ENCODE assay signal across 8 cellular contexts in genomic region chr7:35725280-35725680, GRCh38. TPM values are rescaled to one million over a fixed set of nuclear protein-coding genes. Genes with fewer than 3 reads are reported as not detected.
A peak's percentile ranks its signal among the peaks of the same experiment; 100 is the strongest.
DNase-seq lines count a peak whose midpoint lies in the region; ATAC-seq, FAIRE-seq and TF ChIP-seq lines count a peak whose summit lies in the region.

No MANE protein-coding gene starts in this region.

- peaks cover 20% of the 10 kb centered on the region for H3K27me3 Mint-ChIP-seq in T-helper 17 cell

- H3K23ac ChIP-seq in H1 (ENCODE audit: insufficient read length), result no peak overlapping the region

- no peak overlapping the region for H3K14ac ChIP-seq in H1 (ENCODE audit: insufficient read length)

- H3K23me2 ChIP-seq in H1 (ENCODE audit: low read depth, low read length), result no peaks in the 10 kb centered on the region

- no peaks in the 10 kb centered on the region for H3K79me2 ChIP-seq in H1 (ENCODE audit: control insufficient read depth in 1 of 2, insufficient read depth in 2 of 2, low read length in 2 of 2)

- H4K5ac ChIP-seq in H1 (ENCODE audit: insufficient read length, low read depth, low read length), result no peak overlapping the region

- no peak overlapping the region for H2AK5ac ChIP-seq in H1 (ENCODE audit: low read depth, low read length)

- H3K9me3 ChIP-seq in T-helper 17 cell (ENCODE audit: control insufficient read depth, low read length, poor library complexity, severe bottlenecking), result no peaks in the 10 kb centered on the region
- H3K9me3 ChIP-seq in H1 (ENCODE audit: insufficient read depth in 2 of 2, low read depth in 1 of 2, low read length in 1 of 2), result no peaks in the 10 kb centered on the region

- ATAC-seq in GM18498 (IDR thresholded peaks at IDR 0.05; ENCODE audit: unreplicated experiment) (peak; percentile 48), HG02623 (IDR thresholded peaks at IDR 0.05; ENCODE audit: unreplicated experiment) (peak; percentile 40), T-helper 17 cell (peak; percentile 81)

- H3K27me3 ChIP-seq in H1 (replicated peaks in 1 of 4; ENCODE audit: control insufficient read depth in 3 of 4, extremely low read depth in 1 of 4, insufficient read depth in 3 of 4, low read length in 3 of 4) (no peaks in the 10 kb centered on the region), H7 (ENCODE audit: control insufficient read depth, insufficient read depth, low read length) (no peaks in the 10 kb centered on the region)

- H3K9ac ChIP-seq in H1 (replicated peaks in 1 of 4; ENCODE audit: extremely low read depth in 1 of 4, low read depth in 3 of 4, low read length in 3 of 4), result no peak overlapping the region

- intact Hi-C loops in posterior cingulate gyrus (cut with DNase I), result no loop called here

- no peak for TF ChIP-seq POLR2A in H1 (IDR thresholded peaks at IDR 0.05; ENCODE audit: control extremely low read depth in 1 of 2, low read depth in 2 of 2, low read length in 2 of 2)

- WGBS in H1 (ENCODE audit: extremely low coverage in 1 of 2, insufficient coverage in 1 of 2, insufficient read length in 1 of 2, insufficient replicate concordance in 2 of 2, low coverage in 1 of 2, low lambda C conversion rate in 2 of 2, missing lambda C conversion rate in 1 of 2), 2 experiments, result 90% methylated on average over 10 of the region's 10 CpGs; no CpG with 5 or more reads in 1 of the 2 experiments

- H4K20me1 ChIP-seq in H1 (replicated peaks in 1 of 2; ENCODE audit: control insufficient read depth in 1 of 2, insufficient read depth in 2 of 2, low read length in 2 of 2), result no peaks in the 10 kb centered on the region

- H2BK12ac ChIP-seq in H1 (ENCODE audit: low read depth, low read length), result no peak overlapping the region

- 0 out of 2 replicates have a peak overlapping the region, but pooled peaks have one; percentile 41 for H2AFZ ChIP-seq in H1 (ENCODE audit: low read length)

- H3K36me3 ChIP-seq in H1 (ENCODE audit: control insufficient read depth in 2 of 4, insufficient read depth in 4 of 4, low read length in 3 of 4), result no peaks in the 10 kb centered on the region
- H3K36me3 ChIP-seq in H7 (replicated peaks; ENCODE audit: control insufficient read depth, insufficient read depth, low read length), result no peaks in the 10 kb centered on the region

- H3K18ac ChIP-seq in H1 (ENCODE audit: extremely low read depth, low read length), result no peak overlapping the region

- TF ChIP-seq RAD21 in H1 (IDR thresholded peaks at IDR 0.05 in 1 of 2, conservative IDR thresholded peaks at IDR 0.05 in 1 of 2; ENCODE audit: low read depth in 2 of 2, low read length in 2 of 2), result no peak; a peak in 1 of 4 replicates

- no peak overlapping the region for H4K91ac ChIP-seq in H1 (replicated peaks; ENCODE audit: insufficient read length, low read length)

- H3K4me1 Mint-ChIP-seq in T-helper 17 cell, result peaks cover 22% of the 10 kb centered on the region

- peak in 2 of 3 experiments; percentile 25 to 29; a peak in 2 of 4 replicates for TF ChIP-seq CTCF in H1 (IDR thresholded peaks at IDR 0.05; ENCODE audit: control extremely low read depth in 1 of 3, insufficient read depth in 1 of 3, low read depth in 1 of 3, low read length in 3 of 3)

- no peak overlapping the region for H2BK120ac ChIP-seq in H1 (replicated peaks; ENCODE audit: low read depth, low read length)

- H3K27ac Mint-ChIP-seq in T-helper 17 cell, result peak overlapping the region; percentile 56

- no peak overlapping the region for H3K56ac ChIP-seq in H1 (replicated peaks; ENCODE audit: insufficient read length, low read depth, low read length)

- H3K4me1 ChIP-seq in H1 (replicated peaks in 1 of 4; ENCODE audit: control insufficient read depth in 3 of 4, insufficient read depth in 4 of 4, low read length in 3 of 4), result no peaks in the 10 kb centered on the region

- no peak overlapping the region for H3K4ac ChIP-seq in H1 (replicated peaks; ENCODE audit: insufficient read length, low read depth, low read length)

- H2BK5ac ChIP-seq in H1 (ENCODE audit: low read depth, low read length), result no peak overlapping the region

- peak overlapping the region; percentile 61 for H3K4me3 Mint-ChIP-seq in T-helper 17 cell

- DNase-seq in T-helper 17 cell, result peak; percentile 11 to 55 (median 18)
- DNase-seq in H1 (ENCODE audit: low read depth in 1 of 2, low spot score in 2 of 2), result no peak
- no peak for DNase-seq in H7
- DNase-seq in COR-L47 (lab: John Stamatoyannopoulos, UW), result no peak
- no peak for DNase-seq in NOMO-1 treated with DMSO at 0.1 percent for 48 hours (lab: John Stamatoyannopoulos, UW; ENCODE audit: unreplicated experiment)
- no peak for DNase-seq in posterior cingulate gyrus

- H2BK15ac ChIP-seq in H1 (ENCODE audit: low read length), result no peak overlapping the region

- H4K8ac ChIP-seq in H1 (ENCODE audit: extremely low read depth, insufficient read depth, low read length), result no peak overlapping the region

- CTCF ChIA-PET in H1 (lab: Charles Lee; ENCODE audit: partially characterized antibody), result interaction anchor here (0.6 to 1.7 kb wide), 13 partner anchors 10 to 182 kb away, joined by 3 to 9 read pairs (median 3); no protein-coding TSS in a partner anchor

- H3K79me1 ChIP-seq in H1 (ENCODE audit: low read depth, low read length), result no peaks in the 10 kb centered on the region

- no peak for TF ChIP-seq EP300 in H1 (IDR thresholded peaks at IDR 0.05; ENCODE audit: borderline replicate concordance in 1 of 2, low read depth in 2 of 2, low read length in 2 of 2)

- H3K4me3 ChIP-seq in H1 (ENCODE audit: extremely low read depth in 1 of 4, insufficient read depth in 2 of 4, low read depth in 3 of 4, low read length in 4 of 4) (no peak overlapping the region), H7 (ENCODE audit: insufficient read depth, low read depth, low read length) (no peak overlapping the region)

- POLR2A ChIA-PET in H1 (lab: Charles Lee; ENCODE audit: partially characterized antibody), result interaction anchor here (0.7 to 1.1 kb wide), 2 partner anchors 9 to 10 kb away, joined by 3 read pairs; no protein-coding TSS in a partner anchor

- no peak for FAIRE-seq in H1 (lab: Jason Lieb, UNC)

- no peak overlapping the region for H2BK20ac ChIP-seq in H1 (ENCODE audit: low read length)

- no peak overlapping the region for H3K27ac ChIP-seq in H1 (ENCODE audit: low read depth, low read length)

- peaks cover 3% of the 10 kb centered on the region for H3K36me3 Mint-ChIP-seq in T-helper 17 cell (ENCODE audit: low read depth)

- H3K4me2 ChIP-seq in H1 (ENCODE audit: insufficient read depth in 1 of 2, low read depth in 2 of 2, low read length in 2 of 2), result no peak overlapping the region

TF ChIP-seq in H1, 55 proteins besides CTCF, POLR2A, EP300 and RAD21:
- no peak for TF ChIP-seq SP2 (IDR thresholded peaks at IDR 0.05; ENCODE audit: low read length)
- TF ChIP-seq MAFK (IDR thresholded peaks at IDR 0.05; ENCODE audit: low read depth, low read length), result no peak
- TF ChIP-seq, protein P1, sequence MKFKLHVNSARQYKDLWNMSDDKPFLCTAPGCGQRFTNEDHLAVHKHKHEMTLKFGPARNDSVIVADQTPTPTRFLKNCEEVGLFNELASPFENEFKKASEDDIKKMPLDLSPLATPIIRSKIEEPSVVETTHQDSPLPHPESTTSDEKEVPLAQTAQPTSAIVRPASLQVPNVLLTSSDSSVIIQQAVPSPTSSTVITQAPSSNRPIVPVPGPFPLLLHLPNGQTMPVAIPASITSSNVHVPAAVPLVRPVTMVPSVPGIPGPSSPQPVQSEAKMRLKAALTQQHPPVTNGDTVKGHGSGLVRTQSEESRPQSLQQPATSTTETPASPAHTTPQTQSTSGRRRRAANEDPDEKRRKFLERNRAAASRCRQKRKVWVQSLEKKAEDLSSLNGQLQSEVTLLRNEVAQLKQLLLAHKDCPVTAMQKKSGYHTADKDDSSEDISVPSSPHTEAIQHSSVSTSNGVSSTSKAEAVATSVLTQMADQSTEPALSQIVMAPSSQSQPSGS (IDR thresholded peaks at IDR 0.05; ENCODE audit: low read length), result no peak
- TF ChIP-seq POLR2AphosphoS5 (IDR thresholded peaks at IDR 0.05; ENCODE audit: low read depth, low read length), result no peak
- no peak for TF ChIP-seq BACH1 (IDR thresholded peaks at IDR 0.05; ENCODE audit: low read length)
- no peak for TF ChIP-seq EZH2 (IDR thresholded peaks at IDR 0.05; ENCODE audit: low read depth, low read length, severe bottlenecking)
- TF ChIP-seq BRCA1 (IDR thresholded peaks at IDR 0.05; ENCODE audit: low read depth, low read length), result no peak
- TF ChIP-seq GTF2F1 (IDR thresholded peaks at IDR 0.05; ENCODE audit: borderline replicate concordance, low read depth, low read length), result no peak
- TF ChIP-seq MAX (IDR thresholded peaks at IDR 0.05), result no peak
- no peak for TF ChIP-seq SP4 (IDR thresholded peaks at IDR 0.05; ENCODE audit: low read length)
- TF ChIP-seq RFX5 (IDR thresholded peaks at IDR 0.05; ENCODE audit: borderline replicate concordance, low read depth, low read length), result no peak
- no peak for TF ChIP-seq TAF7 (optimal IDR thresholded peaks at IDR 0.05; ENCODE audit: borderline replicate concordance, low read depth, low read length)
- no peak for TF ChIP-seq NRF1 (IDR thresholded peaks at IDR 0.05; ENCODE audit: low read depth, low read length)
- no peak for TF ChIP-seq CBX8 (IDR thresholded peaks at IDR 0.05; ENCODE audit: borderline replicate concordance, low read depth, low read length)
- no peak for TF ChIP-seq CEBPB (IDR thresholded peaks at IDR 0.05; ENCODE audit: low read depth, low read length)
- TF ChIP-seq HDAC6 (IDR thresholded peaks at IDR 0.05; ENCODE audit: low read depth, low read length), result no peak

RNA-seq across cellular contexts. Expression of gene HERPUD2, which starts 30.3 kb away (rescaled TPM):
- 100 to 1,000 TPM in 1 of 2 donors, 10 to 100 TPM in 1; 98.3 to 101 TPM for total RNA-seq in T-helper 17 cell
- 15.6 and 18.3 TPM in 2 replicates for total RNA-seq in H1 (2021; fragmentation: NEBNext Ultra II Directional; extraction: Animal tissue kit (Norgen Biotek cat#: 25700))
- polyA plus RNA-seq in H1 (2011; rRNA removed), result 27.3 and 28.7 TPM in 2 replicates
- 23.1 TPM for polyA plus RNA-seq in H1 (2011; cell fraction: cytosol; rRNA removed)
- 32.2 TPM for polyA plus RNA-seq in H1 (2011; cell fraction: nucleus; rRNA removed)
- 11.1 to 19.8 TPM (median 14.7 TPM) in 4 replicates for polyA plus RNA-seq in H1 (2012, experiment 1 of 2)
- polyA plus RNA-seq in H1 (2012, experiment 2 of 2), result 4.5 TPM
- 15.0 TPM for polyA plus RNA-seq in H1 (2013, experiment 1 of 2)
- 16.9 TPM for polyA plus RNA-seq in H1 (2013, experiment 2 of 2)
- polyA minus RNA-seq in H1 (2011; rRNA and poly(A)+ RNA removed), result 77.2 and 77.4 TPM in 2 replicates
- 26.1 TPM for polyA minus RNA-seq in H1 (2011; cell fraction: cytosol; rRNA and poly(A)+ RNA removed)
- polyA minus RNA-seq in H1 (2011; cell fraction: nucleus; rRNA and poly(A)+ RNA removed), result 49.5 TPM
- total RNA-seq in H7 (2014; rRNA removed; shearing (Covaris generic)), result 15.9 and 16.7 TPM in 2 replicates

Comparison
In these comparisons a context has a peak if more than half of its experiments do, and no peak if none do; other contexts are left out.
1. DNase-seq: peak in T-helper 17 cell (3 of 3); none in H1 (0 of 2), H7 (single experiment), COR-L47 (single experiment), NOMO-1 treated with DMSO at 0.1 percent for 48 hours (single experiment) and posterior cingulate gyrus (0 of 10).
2. Peak in every context shown above with its lines, with median percentiles within 50 percentile points of each other: ATAC-seq.